Comparison of ENCODE assay signal across 8 cellular contexts in genomic region chr9:14846871-14847311, GRCh38.
DNase-seq lines count a peak whose midpoint lies in the region; ATAC-seq and FAIRE-seq lines count a peak whose summit lies in the region.

No MANE protein-coding gene starts in this region.

- peak; percentile 3 for DNase-seq in CMK (ENCODE audit: low read depth)
- peak; percentile 40 for DNase-seq in GM19239 (ENCODE audit: insufficient read length, low spot score)
- DNase-seq in NCI-H69 (lab: John Stamatoyannopoulos, UW): peak; percentile 76
- peak; percentile 33 for DNase-seq in activated T-cell treated with anti-CD3 and anti-CD28 coated beads for 1 hour (ENCODE audit: low read depth)
- peak; percentile 11 for DNase-seq in foreskin melanocyte
- DNase-seq in sciatic nerve (ENCODE audit: low spot score): peak; percentile 71
- DNase-seq in central memory CD4-positive, alpha-beta T cell: no peak

- ATAC-seq in HG03175 (IDR thresholded peaks at IDR 0.05; ENCODE audit: unreplicated experiment) (peak; percentile 98), sciatic nerve (peak; percentile 60)

- FAIRE-seq in GM19239 (lab: Jason Lieb, UNC): peak; percentile 23

- intact Hi-C loops in sciatic nerve (cut with DNase I): no loop called here
